ENCODE assay signal across 21 cellular contexts in the genomic region with DNA sequence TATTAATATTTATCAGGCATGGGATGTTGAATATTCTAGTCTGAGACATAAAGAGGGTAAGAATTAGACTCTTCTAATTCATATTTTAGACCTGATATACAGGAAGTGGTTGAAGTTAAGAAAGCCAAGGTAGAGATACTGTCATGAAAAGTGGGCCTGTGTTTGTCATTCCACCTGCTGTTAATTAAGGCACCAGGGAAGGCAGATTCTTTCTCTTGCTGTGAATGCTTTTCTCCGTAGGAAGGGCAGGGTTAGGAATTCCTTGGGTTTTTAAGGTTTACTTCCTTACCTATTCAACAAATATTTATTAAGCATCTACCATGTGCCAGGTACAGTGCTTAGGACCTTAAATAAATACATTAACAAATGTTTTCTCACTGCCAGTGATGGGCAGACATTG.
DNase-seq lines count a peak whose midpoint lies in the region; ATAC-seq, FAIRE-seq and TF ChIP-seq lines count a peak whose summit lies in the region.
"Had no signal": no experiment of that assay in that cellular context is flagged by ENCODE, and none has a peak within 500 bp of the region (broad histone marks: within the 10 kb centered on the region; RNA-seq: fewer than 3 reads in every experiment).

No MANE protein-coding gene starts in this region.

- H3K9ac ChIP-seq in H1 (replicated peaks in 1 of 4; ENCODE audit: extremely low read depth in 1 of 4, low read depth in 3 of 4, low read length in 3 of 4) (no peak overlapping the region), neural progenitor cell (no peak overlapping the region)
- H3K9ac ChIP-seq: BLaER1 treated with 17β-estradiol and CSF1 and Interleukin-3, amounts not matched to agents 10 nM and 100 nM had no signal

- H3K27ac Mint-ChIP-seq in GM23338 (no peak overlapping the region; the same call in 1 of the 2 replicates), neural progenitor cell (no peak overlapping the region)
- H3K27ac Mint-ChIP-seq: B cell; CD4-positive, alpha-beta T cell; CD8-positive, alpha-beta T cell had no signal

- peak; percentile 74 for ATAC-seq in GM23338
- ATAC-seq: A549; CD8-positive, alpha-beta T cell had no signal

- no peak overlapping the region for H2BK15ac ChIP-seq in H1 (ENCODE audit: low read length)

- H2BK120ac ChIP-seq in H1 (replicated peaks; ENCODE audit: low read depth, low read length) = no peak overlapping the region

- no peak overlapping the region for H3K56ac ChIP-seq in H1 (replicated peaks; ENCODE audit: insufficient read length, low read depth, low read length)

- H3K4me3 ChIP-seq in GM23338 (no peak overlapping the region), H1 (ENCODE audit: extremely low read depth in 1 of 4, insufficient read depth in 2 of 4, low read depth in 3 of 4, low read length in 4 of 4) (no peak overlapping the region), neural progenitor cell (no peak overlapping the region)
- H3K4me3 ChIP-seq: A549; BLaER1 treated with 17β-estradiol and CSF1 and Interleukin-3, amounts not matched to agents 10 nM and 100 nM had no signal

- H3K4me1 ChIP-seq in GM23338 (ENCODE audit: insufficient read depth) (peaks cover 23% of the 10 kb centered on the region), H1 (replicated peaks in 1 of 4; ENCODE audit: control insufficient read depth in 3 of 4, insufficient read depth in 4 of 4, low read length in 3 of 4) (peaks cover 0 to 5% (median 2%) of the 10 kb centered on the region in 4 experiments; a peak in 2 of 7 replicates), neural progenitor cell (peaks cover 12% of the 10 kb centered on the region)
- H3K4me1 ChIP-seq: A549; BLaER1 treated with 17β-estradiol and CSF1 and Interleukin-3, amounts not matched to agents 10 nM and 100 nM; Caco-2 had no signal

- POLR2A ChIA-PET in H1 (lab: Charles Lee; ENCODE audit: partially characterized antibody) = no interaction called here

- H3K36me3 Mint-ChIP-seq in GM23338 (ENCODE audit: low read depth) (no peaks in the 10 kb centered on the region), neural progenitor cell (no peaks in the 10 kb centered on the region)
- H3K36me3 Mint-ChIP-seq: CD8-positive, alpha-beta T cell had no signal

- H3K18ac ChIP-seq in H1 (ENCODE audit: extremely low read depth, low read length) = no peak overlapping the region

- H4K5ac ChIP-seq in H1 (ENCODE audit: insufficient read length, low read depth, low read length) = no peak overlapping the region

- H3K27ac ChIP-seq in GM23338 (ENCODE audit: low read depth) (no peak overlapping the region), H1 (ENCODE audit: low read depth, low read length) (no peak overlapping the region), neural progenitor cell (no peak overlapping the region), caudate nucleus (ENCODE audit: low read depth, low read length) (no peak overlapping the region)
- H3K27ac ChIP-seq: 22Rv1; A549; BLaER1 treated with 17β-estradiol and CSF1 and Interleukin-3, amounts not matched to agents 10 nM and 100 nM; C4-2B had no signal

- H3K23ac ChIP-seq in H1 (ENCODE audit: insufficient read length) = no peak overlapping the region

- TF ChIP-seq EP300 in H1 (IDR thresholded peaks at IDR 0.05; ENCODE audit: borderline replicate concordance in 1 of 2, low read depth in 2 of 2, low read length in 2 of 2) = no peak

- no peak overlapping the region for H2BK12ac ChIP-seq in H1 (ENCODE audit: low read depth, low read length)

- H3K4me1 Mint-ChIP-seq in GM23338 (peaks cover 26% of the 10 kb centered on the region), neural progenitor cell (no peaks in the 10 kb centered on the region)
- H3K4me1 Mint-ChIP-seq: B cell had no signal

- no peaks in the 10 kb centered on the region for H3F3A ChIP-seq in GM23338 (replicated peaks; ENCODE audit: low read depth)
- no peaks in the 10 kb centered on the region for H3F3A ChIP-seq in neural progenitor cell (ENCODE audit: low read depth)

- H3K4me2 ChIP-seq in GM23338 (peak overlapping the region; percentile 34), H1 (ENCODE audit: insufficient read depth in 1 of 2, low read depth in 2 of 2, low read length in 2 of 2) (no peak overlapping the region), neural progenitor cell (peak overlapping the region; percentile 22)
- H3K4me2 ChIP-seq: A549; BLaER1 treated with 17β-estradiol and CSF1 and Interleukin-3, amounts not matched to agents 10 nM and 100 nM had no signal

- peaks cover 3% of the 10 kb centered on the region for H3K27me3 Mint-ChIP-seq in GM23338 (ENCODE audit: insufficient read depth, low read depth, poor library complexity)
- peaks cover 4% of the 10 kb centered on the region for H3K27me3 Mint-ChIP-seq in neural progenitor cell (ENCODE audit: insufficient read depth, low read depth)
- H3K27me3 Mint-ChIP-seq: B cell had no signal

- DNase-seq in GM23338 (ENCODE audit: low spot score) (peak; percentile 51), H1 (ENCODE audit: low read depth in 1 of 2, low spot score in 2 of 2) (no peak), neural progenitor cell (ENCODE audit: low spot score) (peak; percentile 10), caudate nucleus (lab: John Stamatoyannopoulos, UW) (no peak), mesenteric fat pad (ENCODE audit: low spot score) (no peak)
- DNase-seq: AML-193; Caco-2; Calu3; CD4-positive, alpha-beta T cell; CD8-positive, alpha-beta T cell; DMS79 treated with DMSO at 0.1 percent for 48 hours; GF-D8 had no signal

- CTCF ChIA-PET in H1 (lab: Charles Lee; ENCODE audit: partially characterized antibody) = interaction anchor here (1.0 kb wide), 1 partner anchor 60 kb away, joined by 3 read pairs; no protein-coding TSS in a partner anchor

- H3K23me2 ChIP-seq in H1 (ENCODE audit: low read depth, low read length) = no peaks in the 10 kb centered on the region

- H3K4ac ChIP-seq in H1 (replicated peaks; ENCODE audit: insufficient read length, low read depth, low read length) = no peak overlapping the region

- no peak for TF ChIP-seq RAD21 in H1 (IDR thresholded peaks at IDR 0.05 in 1 of 2, conservative IDR thresholded peaks at IDR 0.05 in 1 of 2; ENCODE audit: low read depth in 2 of 2, low read length in 2 of 2)

- H3K27me3 ChIP-seq in GM23338 (ENCODE audit: insufficient read depth) (no peaks in the 10 kb centered on the region), H1 (replicated peaks in 1 of 4; ENCODE audit: control insufficient read depth in 3 of 4, extremely low read depth in 1 of 4, insufficient read depth in 3 of 4, low read length in 3 of 4) (no peaks in the 10 kb centered on the region), neural progenitor cell (no peaks in the 10 kb centered on the region)
- H3K27me3 ChIP-seq: BLaER1 treated with 17β-estradiol and CSF1 and Interleukin-3, amounts not matched to agents 10 nM and 100 nM had no signal

- H2AK5ac ChIP-seq in H1 (ENCODE audit: low read depth, low read length) = no peak overlapping the region

- H3K9me3 Mint-ChIP-seq in GM23338 (no peaks in the 10 kb centered on the region), neural progenitor cell (peaks cover 4% of the 10 kb centered on the region)
- H3K9me3 Mint-ChIP-seq: CD4-positive, alpha-beta T cell; CD8-positive, alpha-beta T cell had no signal

- no peaks in the 10 kb centered on the region for H3K36me3 ChIP-seq in GM23338 (ENCODE audit: insufficient read depth)
- no peaks in the 10 kb centered on the region for H3K36me3 ChIP-seq in H1 (ENCODE audit: control insufficient read depth in 2 of 4, insufficient read depth in 4 of 4, low read length in 3 of 4)
- H3K36me3 ChIP-seq in neural progenitor cell = no peaks in the 10 kb centered on the region
- H3K36me3 ChIP-seq: BLaER1 treated with 17β-estradiol and CSF1 and Interleukin-3, amounts not matched to agents 10 nM and 100 nM had no signal

- peak; percentile 39 for FAIRE-seq in H1 (lab: Jason Lieb, UNC)
- FAIRE-seq: A549, D721Med, G401.6, GM12891, GM19239 had no signal

- H3K79me2 ChIP-seq in GM23338 (replicated peaks; ENCODE audit: insufficient read depth) (no peaks in the 10 kb centered on the region), H1 (ENCODE audit: control insufficient read depth in 1 of 2, insufficient read depth in 2 of 2, low read length in 2 of 2) (no peaks in the 10 kb centered on the region), neural progenitor cell (ENCODE audit: low read depth) (no peaks in the 10 kb centered on the region)

- no peak overlapping the region for H3K4me3 Mint-ChIP-seq in GM23338
- H3K4me3 Mint-ChIP-seq in neural progenitor cell = no peak overlapping the region
- H3K4me3 Mint-ChIP-seq: B cell; CD4-positive, alpha-beta T cell; CD8-positive, alpha-beta T cell had no signal

- H3K14ac ChIP-seq in H1 (ENCODE audit: insufficient read length) = no peak overlapping the region

- no peak for TF ChIP-seq CTCF in GM23338 (conservative IDR thresholded peaks at IDR 0.05; ENCODE audit: low read depth in 2 of 2)
- TF ChIP-seq CTCF in H1 (IDR thresholded peaks at IDR 0.05; ENCODE audit: control extremely low read depth in 1 of 3, insufficient read depth in 1 of 3, low read depth in 1 of 3, low read length in 3 of 3) = no peak
- TF ChIP-seq CTCF in neural progenitor cell (IDR thresholded peaks at IDR 0.05) = no peak

- H4K20me1 ChIP-seq in GM23338 (replicated peaks; ENCODE audit: insufficient read depth) (no peaks in the 10 kb centered on the region), H1 (replicated peaks in 1 of 2; ENCODE audit: control insufficient read depth in 1 of 2, insufficient read depth in 2 of 2, low read length in 2 of 2) (no peaks in the 10 kb centered on the region), neural progenitor cell (ENCODE audit: low read depth) (no peaks in the 10 kb centered on the region)
- H4K20me1 ChIP-seq: BLaER1 treated with 17β-estradiol and CSF1 and Interleukin-3, amounts not matched to agents 10 nM and 100 nM had no signal

- 14% methylated on average over 1 of the region's 1 CpG; no CpG with 5 or more reads in 1 of the 2 experiments for WGBS in H1 (ENCODE audit: extremely low coverage in 1 of 2, insufficient coverage in 1 of 2, insufficient read length in 1 of 2, insufficient replicate concordance in 2 of 2, low coverage in 1 of 2, low lambda C conversion rate in 2 of 2, missing lambda C conversion rate in 1 of 2), 2 experiments

- H3K79me1 ChIP-seq in H1 (ENCODE audit: low read depth, low read length) = no peaks in the 10 kb centered on the region

- no peaks in the 10 kb centered on the region for H3K9me3 ChIP-seq in H1 (ENCODE audit: insufficient read depth in 2 of 2, low read depth in 1 of 2, low read length in 1 of 2)
- H3K9me3 ChIP-seq in neural progenitor cell (ENCODE audit: low read depth) = no peaks in the 10 kb centered on the region
- H3K9me3 ChIP-seq: A549; BLaER1 treated with 17β-estradiol and CSF1 and Interleukin-3, amounts not matched to agents 10 nM and 100 nM; Caco-2 had no signal

- H3K9me2 ChIP-seq in GM23338 (ENCODE audit: insufficient read depth) = no peaks in the 10 kb centered on the region

- H2BK20ac ChIP-seq in H1 (ENCODE audit: low read length) = no peak overlapping the region

- no peak overlapping the region for H4K8ac ChIP-seq in H1 (ENCODE audit: extremely low read depth, insufficient read depth, low read length)

- H2AFZ ChIP-seq in GM23338 = no peak overlapping the region
- H2AFZ ChIP-seq in H1 (ENCODE audit: low read length) = no peak overlapping the region
- H2AFZ ChIP-seq in neural progenitor cell (replicated peaks) = no peak overlapping the region

- H4K91ac ChIP-seq in H1 (replicated peaks; ENCODE audit: insufficient read length, low read length) = no peak overlapping the region

- TF ChIP-seq POLR2A in H1 (IDR thresholded peaks at IDR 0.05; ENCODE audit: control extremely low read depth in 1 of 2, low read depth in 2 of 2, low read length in 2 of 2) = no peak

- no peak overlapping the region for H2BK5ac ChIP-seq in H1 (ENCODE audit: low read depth, low read length)

Comparison
In these comparisons a context has a peak if more than half of its experiments do, and no peak if none do; other contexts are left out.
1. DNase-seq: peak in GM23338 (single experiment) and neural progenitor cell (single experiment); none in H1 (0 of 2), caudate nucleus (0 of 61) and mesenteric fat pad (single experiment).
2. H3K4me2 ChIP-seq: peak in GM23338 (single experiment) and neural progenitor cell (single experiment); none in H1 (0 of 2).